Comparison of ENCODE assay signal across 11 cellular contexts in genomic region chr10:31064334-31064733, GRCh38. TPM values are rescaled to one million over a fixed set of nuclear protein-coding genes. Genes with fewer than 3 reads are reported as not detected.
DNase-seq lines count a peak whose midpoint lies in the region; ATAC-seq and TF ChIP-seq lines count a peak whose summit lies in the region.
"Had no signal": no experiment of that assay in that cellular context is flagged by ENCODE, and none has a peak within 500 bp of the region (broad histone marks: within the 10 kb centered on the region; RNA-seq: fewer than 3 reads in every experiment).

No MANE protein-coding gene starts in this region.

- TF ChIP-seq CTCF in AG10803 (conservative IDR thresholded peaks at IDR 0.05; ENCODE audit: low read length) (no peak), astrocyte of the cerebellum (IDR thresholded peaks at IDR 0.05; ENCODE audit: low read depth, low read length, missing control alignments) (no peak), psoas muscle (IDR thresholded peaks at IDR 0.05) (no peak), mucosa of descending colon (IDR thresholded peaks at IDR 0.05) (no peak)

- intact Hi-C loops in psoas muscle (cut with DNase I) (no loop called here), mucosa of descending colon (cut with DNase I, micrococcal nuclease) (no loop called here)

- H3K9me3 ChIP-seq in psoas muscle, result no peaks in the 10 kb centered on the region
- H3K9me3 ChIP-seq in mucosa of descending colon, result no peaks in the 10 kb centered on the region

- H3K27ac ChIP-seq in psoas muscle, result peak overlapping the region; percentile 51

- in situ Hi-C loops in astrocyte of the cerebellum (cut with HindIII; ENCODE audit: low sequenced_read_pairs), result no loop called here

- H3K4me3 ChIP-seq in AG10803 (ENCODE audit: low read length), result no peak overlapping the region
- H3K4me3 ChIP-seq in astrocyte of the cerebellum (ENCODE audit: low read depth, low read length), result no peak overlapping the region
- H3K4me3 ChIP-seq in psoas muscle, result no peak overlapping the region
- H3K4me3 ChIP-seq in mucosa of descending colon, result no peak overlapping the region

- no peaks in the 10 kb centered on the region for H3K27me3 ChIP-seq in psoas muscle (ENCODE audit: insufficient read depth in 3 of 3, low read length in 2 of 3)

- WGBS in psoas muscle, 3 donors, result 27 to 40% (median 30%) methylated on average over 2 of the region's 2 CpGs

- ATAC-seq in psoas muscle (peak in 3 of 4 donors; percentile 50 to 67 (median 59)), GM19023 (IDR thresholded peaks at IDR 0.05; ENCODE audit: unreplicated experiment) (no peak), mucosa of descending colon (no peak)
- ATAC-seq: WTC11 had no signal

- H3K4me1 ChIP-seq in psoas muscle (no peaks in the 10 kb centered on the region), mucosa of descending colon (ENCODE audit: low read depth) (no peaks in the 10 kb centered on the region)

- no peaks in the 10 kb centered on the region for H3K36me3 ChIP-seq in psoas muscle (ENCODE audit: insufficient read depth in 1 of 2, low read depth in 1 of 2)
- H3K36me3 ChIP-seq in mucosa of descending colon (ENCODE audit: low read depth), result no peaks in the 10 kb centered on the region

- peak; percentile 85 for DNase-seq in AG10803 (ENCODE audit: low read depth)
- peak; percentile 23 for DNase-seq in astrocyte of the cerebellum (ENCODE audit: low read depth)
- DNase-seq in glomerular visceral epithelial cell (ENCODE audit: extremely low spot score), result peak; percentile 34
- peak; percentile 30 to 59 for DNase-seq in psoas muscle
- no peak for DNase-seq in H4 (ENCODE audit: low spot score)
- no peak for DNase-seq in mucosa of descending colon
- DNase-seq in stimulated activated CD8-positive, alpha-beta memory T cell treated with anti-CD3 and anti-CD28 coated beads, Interleukin-4, amount 100 ng/mL, for 48 hours, result no peak
- DNase-seq: kidney, NCI-H2107 had no signal

RNA-seq across cellular contexts. Expression of gene ZNF438, which starts 32.7 kb away (rescaled TPM):
- total RNA-seq in psoas muscle (10 to 100 TPM; 12.3 to 27.9 (median 17.2) TPM), mucosa of descending colon (10 to 100 TPM in 1 of 3 donors, 1 to 10 TPM in 2; 4.7 to 12.3 (median 5.0) TPM)
- 10 to 100 TPM; 17.0 to 26.1 (median 21.3) TPM for polyA plus RNA-seq in psoas muscle
- total RNA-seq in H4 (2014; rRNA removed; shearing (Covaris generic)), result 1.3 TPM in 2 replicates

Comparison
In these comparisons a context has a peak if more than half of its experiments do, and no peak if none do; other contexts are left out.
1. DNase-seq: peak in AG10803 (single experiment), astrocyte of the cerebellum (single experiment), glomerular visceral epithelial cell (single experiment) and psoas muscle (2 of 2); none in H4 (single experiment), mucosa of descending colon (0 of 3) and stimulated activated CD8-positive, alpha-beta memory T cell treated with anti-CD3 and anti-CD28 coated beads, Interleukin-4, amount 100 ng/mL, for 48 hours (single experiment).
2. ATAC-seq: peak in psoas muscle (3 of 4); none in GM19023 (single experiment) and mucosa of descending colon (single experiment).